ENCODE assay signal across 17 cellular contexts in genomic region chr20:31673435-31673834, GRCh38. TPM values are rescaled to one million over a fixed set of nuclear protein-coding genes. Genes with fewer than 3 reads are reported as not detected.
A peak's percentile ranks its signal among the peaks of the same experiment; 100 is the strongest.
DNase-seq lines count a peak whose midpoint lies in the region; ATAC-seq, FAIRE-seq and TF ChIP-seq lines count a peak whose summit lies in the region.
"Had no signal": no experiment of that assay in that cellular context is flagged by ENCODE, and none has a peak within 500 bp of the region (broad histone marks: within the 10 kb centered on the region; RNA-seq: fewer than 3 reads in every experiment).

No MANE protein-coding gene starts in this region.

- H3K36me3 Mint-ChIP-seq in CD14-positive monocyte = peaks cover 30 to 38% of the 10 kb centered on the region in 2 donors

- no peaks in the 10 kb centered on the region for H3K9me1 ChIP-seq in K562 (ENCODE audit: control insufficient read depth, insufficient read depth, low read length)

- TF ChIP-seq CTCF in CD14-positive monocyte (IDR thresholded peaks at IDR 0.05) = no peak
- TF ChIP-seq CTCF in HEK293 (tag by site-specific recombination; IDR thresholded peaks at IDR 0.05) = no peak
- no peak for TF ChIP-seq CTCF in K562 (IDR thresholded peaks at IDR 0.05 in 2 of 3, conservative IDR thresholded peaks at IDR 0.05 in 1 of 3; ENCODE audit: insufficient read depth in 2 of 3, low read depth in 1 of 3, low read length in 3 of 3)
- TF ChIP-seq CTCF in gastrocnemius medialis (IDR thresholded peaks at IDR 0.05 in 4 of 5, conservative IDR thresholded peaks at IDR 0.05 in 1 of 5) = no peak

- BruUV-seq in K562 (replicated peaks; lab: Mats Ljungman, UMichigan) = no TSS peak

- intact Hi-C loops in CD14-positive monocyte (cut with micrococcal nuclease) = no loop called here
- intact Hi-C loops in K562 (cut with micrococcal nuclease) = no loop called here
- intact Hi-C loops in gastrocnemius medialis (cut with DNase I; ENCODE audit: low total_unique reads) = loop anchor here (5.0 kb wide), 1 partner anchor 144 kb away; the partner anchor contains the start of gene MYLK2

- H3K9me3 ChIP-seq in HEK293 (ENCODE audit: control insufficient read depth, insufficient read depth, low read depth, low read length) (no peaks in the 10 kb centered on the region), K562 (replicated peaks; ENCODE audit: control insufficient read depth, insufficient read depth, low read depth, low read length) (no peaks in the 10 kb centered on the region), gastrocnemius medialis (no peaks in the 10 kb centered on the region)

- H3K36me3 ChIP-seq in HEK293 (ENCODE audit: control insufficient read depth in 2 of 2, insufficient read depth in 1 of 2, low read length in 2 of 2) = no peaks in the 10 kb centered on the region
- H3K36me3 ChIP-seq in K562 (ENCODE audit: control insufficient read depth, insufficient read depth, low read length) = peaks cover 82% of the 10 kb centered on the region
- H3K36me3 ChIP-seq in gastrocnemius medialis = no peaks in the 10 kb centered on the region
- H3K36me3 ChIP-seq: cardiac muscle cell had no signal

- H3K4me3 Mint-ChIP-seq in CD14-positive monocyte = no peak overlapping the region
- H3K4me3 Mint-ChIP-seq: mesothelial cell of epicardium had no signal

- no peak for TF ChIP-seq EP300 in K562 (IDR thresholded peaks at IDR 0.05; ENCODE audit: low read length)

- no peak for FAIRE-seq in K562 (lab: Jason Lieb, UNC)

- no peak for TF ChIP-seq RAD21 in K562 (CRISPR knock-in tag; conservative IDR thresholded peaks at IDR 0.05 in 1 of 2, IDR thresholded peaks at IDR 0.05 in 1 of 2)

- H3K27me3 Mint-ChIP-seq in CD14-positive monocyte (ENCODE audit: low read depth in 3 of 3) = peaks cover 0 to 8% (median 6%) of the 10 kb centered on the region in 3 donors
- H3K27me3 Mint-ChIP-seq: stimulated activated naive CD8-positive, alpha-beta T cell treated with anti-CD3 and anti-CD28 coated beads, Interleukin-15, amount 100 ng/mL, for 72 hours had no signal

- H3K4me3 ChIP-seq in HEK293 (ENCODE audit: low read depth, low read length) = no peak overlapping the region
- no peak overlapping the region for H3K4me3 ChIP-seq in K562
- no peak overlapping the region for H3K4me3 ChIP-seq in gastrocnemius medialis
- H3K4me3 ChIP-seq: cardiac muscle cell had no signal

- H3K9ac ChIP-seq in K562 (ENCODE audit: insufficient read depth in 1 of 2, low read depth in 2 of 2, low read length in 2 of 2) = peak overlapping the region in 1 of 2 experiments; percentile 82; a peak in 2 of 4 replicates

- peaks cover 40% of the 10 kb centered on the region for H3K4me1 Mint-ChIP-seq in CD14-positive monocyte

- in situ Hi-C loops in K562 (cut with MboI) = no loop called here
- in situ Hi-C loops in gastrocnemius medialis (cut with MboI; ENCODE audit: low sequenced_read_pairs in 4 of 4) = loop anchor here in 1 of 4 donors (25.0 kb wide), 1 partner anchor 139 kb away; the partner anchor contains the start of gene MYLK2

- H3K9me3 Mint-ChIP-seq in CD14-positive monocyte = no peaks in the 10 kb centered on the region
- H3K9me3 Mint-ChIP-seq: mesothelial cell of epicardium; stimulated activated naive CD8-positive, alpha-beta T cell treated with anti-CD3 and anti-CD28 coated beads, Interleukin-15, amount 100 ng/mL, for 72 hours had no signal

- H3K27ac ChIP-seq in HEK293 (ENCODE audit: extremely low read depth, low read depth, low read length) = no peak overlapping the region
- peak overlapping the region; percentile 94 for H3K27ac ChIP-seq in K562 (ENCODE audit: extremely low read depth, low read depth, low read length)
- peak overlapping the region; percentile 82 to 98 (median 92) for H3K27ac ChIP-seq in gastrocnemius medialis
- H3K27ac ChIP-seq: cardiac muscle cell had no signal

- H3K4me1 ChIP-seq in HEK293 (ENCODE audit: control insufficient read depth, insufficient read depth, low read length) = peaks cover 16% of the 10 kb centered on the region
- H3K4me1 ChIP-seq in K562 (replicated peaks in 1 of 2; ENCODE audit: control insufficient read depth in 2 of 2, insufficient read depth in 2 of 2, low read length in 2 of 2) = peaks cover 85 to 90% of the 10 kb centered on the region in 2 experiments
- peaks cover 86 to 97% of the 10 kb centered on the region in 2 donors for H3K4me1 ChIP-seq in gastrocnemius medialis

- no peak overlapping the region for H3K4me2 ChIP-seq in K562 (ENCODE audit: insufficient read depth, low read length)

- peak overlapping the region in 4 of 7 donors; percentile 11 to 90 (median 84) for H3K27ac Mint-ChIP-seq in CD14-positive monocyte
- H3K27ac Mint-ChIP-seq: mesothelial cell of epicardium had no signal

- no peak for DNase-seq in CD14-positive monocyte (ENCODE audit: low spot score)
- no peak for DNase-seq in K562 (ENCODE audit: extremely low read depth in 1 of 4, low spot score in 3 of 4)
- no peak for DNase-seq in gastrocnemius medialis
- no peak for DNase-seq in activated gamma-delta T cell treated with Interleukin-2 at 50 U/mL for 16 hours
- DNase-seq in SKM-1 treated with dmso at 0.1 percent for 144 hours (lab: John Stamatoyannopoulos, UW; ENCODE audit: unreplicated experiment) = no peak
- DNase-seq: activated T-cell treated with anti-CD3 and anti-CD28 coated beads for 4 hours; NCI-H1417; NCI-H69; RPMI8226; stimulated activated CD4-positive, alpha-beta T cell treated with anti-CD3 and anti-CD28 coated beads, Interleukin-2, amount 100 ng/mL, for 48 hours; stimulated activated naive CD8-positive, alpha-beta T cell treated with anti-CD3 and anti-CD28 coated beads, Interleukin-15, amount 100 ng/mL, for 72 hours had no signal

- POLR2A ChIA-PET in HEK293 (lab: Yijun Ruan, JAX) = interaction anchor here (1.4 kb wide), 1 partner anchor 65 kb away, joined by 6 read pairs; the partner anchor contains the start of gene TPX2
- POLR2A ChIA-PET in K562 (lab: Yijun Ruan, JAX) = interaction anchor here (1.4 to 5.3 kb wide), 2 partner anchors 12 to 40 kb away, joined by 4 to 35 read pairs; no protein-coding TSS in a partner anchor

- ATAC-seq in K562 = no peak
- ATAC-seq in gastrocnemius medialis = no peak
- no peak for ATAC-seq in GM21723 (IDR thresholded peaks at IDR 0.05; ENCODE audit: unreplicated experiment)
- no peak for ATAC-seq in GM21825 (IDR thresholded peaks at IDR 0.05; ENCODE audit: unreplicated experiment)
- ATAC-seq: stimulated activated naive CD8-positive, alpha-beta T cell treated with anti-CD3 and anti-CD28 coated beads, Interleukin-15, amount 100 ng/mL, for 72 hours had no signal

- peaks cover 95% of the 10 kb centered on the region for H3K79me2 ChIP-seq in K562 (ENCODE audit: control insufficient read depth, insufficient read depth, low read length)

- H2AFZ ChIP-seq in K562 (ENCODE audit: low read depth, low read length) = no peak overlapping the region

- H4K20me1 ChIP-seq in K562 (replicated peaks; ENCODE audit: control insufficient read depth, insufficient read depth, low read length) = no peaks in the 10 kb centered on the region

- H3K27me3 ChIP-seq in K562 (ENCODE audit: control insufficient read depth in 2 of 2, insufficient read depth in 2 of 2, low read length in 2 of 2) (no peaks in the 10 kb centered on the region), gastrocnemius medialis (no peaks in the 10 kb centered on the region)
- H3K27me3 ChIP-seq: cardiac muscle cell had no signal

- no peak; the same call in 1 of the 2 replicates for TF ChIP-seq POLR2A in K562 (conservative IDR thresholded peaks at IDR 0.05)
- TF ChIP-seq POLR2A in gastrocnemius medialis (IDR thresholded peaks at IDR 0.05) = no peak

- CTCF ChIA-PET in HEK293 (lab: Yijun Ruan, JAX) = interaction anchor here (0.6 to 4.2 kb wide), 4 partner anchors 12 to 60 kb away, joined by 3 to 38 read pairs (median 10); partner anchors contain the start of gene BCL2L1
- CTCF ChIA-PET in K562 (lab: Yijun Ruan, JAX; ENCODE audit: low intra/inter-chr PET ratio) = no interaction called here

RNA-seq across cellular contexts. Expression of gene COX4I2, which starts 35.7 kb away (rescaled TPM):
- polyA plus RNA-seq in CD14-positive monocyte (not detected), K562 (2011; rRNA removed) (not detected in 2 replicates), K562 (2014; fragmentation: Illumina TruSeq; extraction: Trizol) (not detected in 2 replicates), K562 (2014; fragmentation: Nextera tagmentation; extraction: Ambion mirVana) (not detected), K562 (2014; rRNA removed) (not detected in 2 replicates)
- total RNA-seq in K562 (2011; cell fraction: chromatin; rRNA removed; ENCODE audit: low replicate concordance) = not detected in 2 replicates
- not detected in 2 replicates for total RNA-seq in K562 (2011; cell fraction: nucleolus; rRNA removed)
- total RNA-seq in K562 (2011; cell fraction: nucleoplasm; rRNA removed) = not detected in 2 replicates
- total RNA-seq in K562 (2014; rRNA removed) (not detected in 2 replicates), K562 (2014; rRNA removed; fragmentation: Illumina TruSeq; extraction: Trizol) (not detected in 2 replicates), K562 (2015; rRNA removed; fragmentation: Illumina TruSeq; extraction: Trizol) (not detected in 2 replicates), K562 (2021) (not detected in 2 replicates), gastrocnemius medialis (10 to 100 TPM in 1 of 4 donors, 1 to 10 TPM in 3; 3.9 to 10.4 (median 4.3) TPM)
- not detected in 2 replicates for polyA plus RNA-seq in K562 (2011; cell fraction: cytosol; rRNA removed)
- polyA plus RNA-seq in K562 (2011; cell fraction: nucleus; rRNA removed) = not detected in 2 replicates
- polyA plus RNA-seq in K562 (2012) = not detected in 2 replicates
- polyA minus RNA-seq in K562 (2011; rRNA and poly(A)+ RNA removed) = not detected in 2 replicates
- not detected in 2 replicates for polyA minus RNA-seq in K562 (2011; cell fraction: cytosol; rRNA and poly(A)+ RNA removed)
- polyA minus RNA-seq in K562 (2011; cell fraction: nucleus; rRNA and poly(A)+ RNA removed) = not detected in 2 replicates
- total RNA-seq: cardiac muscle cell, epithelial cell of proximal tubule had no signal

RNA-seq across cellular contexts. Expression of gene BCL2L1, which starts 49.2 kb away (rescaled TPM):
- polyA plus RNA-seq in CD14-positive monocyte (10 to 100 TPM; 12.4 to 14.3 TPM), K562 (2011; rRNA removed) (120 and 121 TPM in 2 replicates), K562 (2014; fragmentation: Illumina TruSeq; extraction: Trizol) (182 and 187 TPM in 2 replicates), K562 (2014; fragmentation: Nextera tagmentation; extraction: Ambion mirVana) (10 to 100 TPM in 1 of 2 experiments, 1 to 10 TPM in 1; 3.3 to 17.9 TPM), K562 (2014; rRNA removed) (140 and 156 TPM in 2 replicates)
- 162 and 267 TPM in 2 replicates for total RNA-seq in K562 (2011; cell fraction: chromatin; rRNA removed; ENCODE audit: low replicate concordance)
- total RNA-seq in K562 (2011; cell fraction: nucleolus; rRNA removed) = 145 and 154 TPM in 2 replicates
- total RNA-seq in K562 (2011; cell fraction: nucleoplasm; rRNA removed) = 113 and 150 TPM in 2 replicates
- total RNA-seq in K562 (2014; rRNA removed) (137 and 179 TPM in 2 replicates), K562 (2014; rRNA removed; fragmentation: Illumina TruSeq; extraction: Trizol) (72.0 and 81.3 TPM in 2 replicates), K562 (2015; rRNA removed; fragmentation: Illumina TruSeq; extraction: Trizol) (88.7 and 89.1 TPM in 2 replicates), K562 (2021) (150 and 157 TPM in 2 replicates), gastrocnemius medialis (10 to 100 TPM; 41.5 to 87.8 (median 55.3) TPM)
- polyA plus RNA-seq in K562 (2011; cell fraction: cytosol; rRNA removed) = 113 and 145 TPM in 2 replicates
- 70.0 and 81.2 TPM in 2 replicates for polyA plus RNA-seq in K562 (2011; cell fraction: nucleus; rRNA removed)
- 134 and 224 TPM in 2 replicates for polyA plus RNA-seq in K562 (2012)
- 87.8 and 101 TPM in 2 replicates for polyA minus RNA-seq in K562 (2011; rRNA and poly(A)+ RNA removed)
- polyA minus RNA-seq in K562 (2011; cell fraction: cytosol; rRNA and poly(A)+ RNA removed) = 56.3 and 61.7 TPM in 2 replicates
- 74.2 and 92.5 TPM in 2 replicates for polyA minus RNA-seq in K562 (2011; cell fraction: nucleus; rRNA and poly(A)+ RNA removed)

Comparison
In these comparisons a context has a peak if more than half of its experiments do, and no peak if none do; other contexts are left out.
1. RNA of gene COX4I2, which starts 35.7 kb away (total RNA-seq): 3.9 to 10.4 TPM in gastrocnemius medialis; not detected in K562; every median in the first group is over 4 times any median in the second.